ENCODE assay signal across 10 cellular contexts in genomic region chr2:96872591-96873349, GRCh38. TPM values are rescaled to one million over a fixed set of nuclear protein-coding genes. Genes with fewer than 3 reads are reported as not detected.
A peak's percentile ranks its signal among the peaks of the same experiment; 100 is the strongest.
DNase-seq lines count a peak whose midpoint lies in the region; ATAC-seq and TF ChIP-seq lines count a peak whose summit lies in the region.
"Had no signal": no experiment of that assay in that cellular context is flagged by ENCODE, and none has a peak within 500 bp of the region (broad histone marks: within the 10 kb centered on the region; RNA-seq: fewer than 3 reads in every experiment).

No MANE protein-coding gene starts in this region.

- DNase-seq in heart left ventricle (peak in 1 of 5 donors; percentile 41), Right ventricle myocardium superior (no peak), upper lobe of left lung (no peak), NCI-H69 (lab: John Stamatoyannopoulos, UW) (no peak), H9 (no peak)
- no peak for DNase-seq in effector memory CD8-positive, alpha-beta T cell
- no peak for DNase-seq in naive thymus-derived CD4-positive, alpha-beta T cell
- no peak for DNase-seq in stimulated activated CD4-positive, alpha-beta T cell treated with anti-CD3 and anti-CD28 coated beads, Interleukin-4, amount 100 ng/mL, for 1 hour
- DNase-seq: natural killer cell, NCI-H510A treated with DMSO at 0.1 percent for 48 hours had no signal

- no peaks in the 10 kb centered on the region for H3K9me3 Mint-ChIP-seq in effector memory CD8-positive, alpha-beta T cell
- no peaks in the 10 kb centered on the region for H3K9me3 Mint-ChIP-seq in naive thymus-derived CD4-positive, alpha-beta T cell
- H3K9me3 Mint-ChIP-seq in H9, result no peaks in the 10 kb centered on the region
- H3K9me3 Mint-ChIP-seq: natural killer cell had no signal

- H3K79me2 ChIP-seq in H9 (ENCODE audit: insufficient read depth, low read length), result peaks cover 2% of the 10 kb centered on the region; the same call in 1 of the 2 replicates

- no peak overlapping the region for H3K14ac ChIP-seq in H9 (ENCODE audit: insufficient read depth, low read length)

- peak overlapping the region; percentile 10 to 56 for H3K27ac Mint-ChIP-seq in effector memory CD8-positive, alpha-beta T cell
- peak overlapping the region in 6 of 9 donors; percentile 38 to 79 (median 58) for H3K27ac Mint-ChIP-seq in naive thymus-derived CD4-positive, alpha-beta T cell
- H3K27ac Mint-ChIP-seq in H9, result no peak overlapping the region
- H3K27ac Mint-ChIP-seq: natural killer cell had no signal

- 66 to 81% (median 73%) methylated on average over 14 of the region's 14 CpGs for WGBS in heart left ventricle, 4 donors
- WGBS in upper lobe of left lung, 2 donors, result 74 to 79% methylated on average over 14 of the region's 14 CpGs
- WGBS in H9 (ENCODE audit: extremely low coverage, insufficient read length, low lambda C conversion rate), result no CpG with 5 or more reads among the region's 14 CpGs

- H3K4me1 Mint-ChIP-seq in effector memory CD8-positive, alpha-beta T cell (ENCODE audit: low read depth in 2 of 2), result peaks cover 21 to 26% of the 10 kb centered on the region in 2 donors
- peaks cover 20 to 53% (median 41%) of the 10 kb centered on the region in 7 donors for H3K4me1 Mint-ChIP-seq in naive thymus-derived CD4-positive, alpha-beta T cell
- H3K4me1 Mint-ChIP-seq in H9, result peaks cover 47 to 59% of the 10 kb centered on the region in 2 experiments

- H3K4me3 Mint-ChIP-seq in effector memory CD8-positive, alpha-beta T cell, result no peak overlapping the region
- H3K4me3 Mint-ChIP-seq in naive thymus-derived CD4-positive, alpha-beta T cell, result peak overlapping the region in 1 of 10 donors; percentile 45
- peak overlapping the region in 1 of 2 experiments; percentile 23; a peak in 1 of 5 replicates for H3K4me3 Mint-ChIP-seq in H9
- H3K4me3 Mint-ChIP-seq: natural killer cell had no signal

- no peak overlapping the region for H2AFZ ChIP-seq in H9 (ENCODE audit: low read length)

- H2AK5ac ChIP-seq in H9 (ENCODE audit: insufficient read length, low read length), result no peak overlapping the region

- no peak overlapping the region for H2BK20ac ChIP-seq in H9 (ENCODE audit: low read depth, low read length, poor library complexity, severe bottlenecking)

- H4K91ac ChIP-seq in H9 (ENCODE audit: insufficient read length, low read depth, low read length), result no peak overlapping the region

- TF ChIP-seq CTCF in heart left ventricle (IDR thresholded peaks at IDR 0.05) (no peak), upper lobe of left lung (IDR thresholded peaks at IDR 0.05) (no peak), H9 (conservative IDR thresholded peaks at IDR 0.05) (no peak)

- ATAC-seq in heart left ventricle (no peak), Right ventricle myocardium superior (ENCODE audit: poor library complexity) (no peak), upper lobe of left lung (ENCODE audit: low FRiP score in 2 of 2) (no peak)
- ATAC-seq in effector memory CD8-positive, alpha-beta T cell (replicated peaks), result no peak
- no peak for ATAC-seq in naive thymus-derived CD4-positive, alpha-beta T cell
- ATAC-seq: natural killer cell had no signal

- H3K36me3 Mint-ChIP-seq in effector memory CD8-positive, alpha-beta T cell (ENCODE audit: insufficient read depth), result peaks cover 15% of the 10 kb centered on the region
- H3K36me3 Mint-ChIP-seq in naive thymus-derived CD4-positive, alpha-beta T cell, result peaks cover 0 to 1% (median 0%) of the 10 kb centered on the region in 5 donors
- peaks cover 0 to 5% (median 2%) of the 10 kb centered on the region in 3 experiments; a peak in 4 of 7 replicates for H3K36me3 Mint-ChIP-seq in H9 (ENCODE audit: insufficient read depth in 1 of 3, low read depth in 3 of 3)
- H3K36me3 Mint-ChIP-seq: natural killer cell had no signal

- H3K4me2 ChIP-seq in H9 (ENCODE audit: insufficient read depth, insufficient read length, low read length), result no peak overlapping the region

- intact Hi-C loops in heart left ventricle (cut with DNase I), result loop anchor here in 3 of 10 donors (5.0 kb wide), 2 partner anchors 35 to 40 kb away; no protein-coding TSS in a partner anchor
- intact Hi-C loops in Right ventricle myocardium superior (cut with DNase I), result no loop called here
- intact Hi-C loops in naive thymus-derived CD4-positive, alpha-beta T cell (cut with micrococcal nuclease), result no loop called here

- no peak overlapping the region for H3K4ac ChIP-seq in H9 (ENCODE audit: low read depth, low read length)

- no peak overlapping the region for H2BK15ac ChIP-seq in H9 (ENCODE audit: low read depth, low read length)

- no peak overlapping the region for H3K9ac ChIP-seq in H9 (ENCODE audit: extremely low read depth, insufficient read length, low read length)

- H4K20me1 ChIP-seq in H9 (ENCODE audit: control insufficient read depth, insufficient read depth, insufficient read length), result no peaks in the 10 kb centered on the region

- no peak for TF ChIP-seq EP300 in upper lobe of left lung (IDR thresholded peaks at IDR 0.05)

- H3K4me3 ChIP-seq in heart left ventricle (peak overlapping the region in 8 of 12 donors; percentile 2 to 37 (median 24)), upper lobe of left lung (no peak overlapping the region)
- H3K4me3 ChIP-seq in naive thymus-derived CD4-positive, alpha-beta T cell (ENCODE audit: low read length), result no peak overlapping the region

- no peak overlapping the region for H2BK12ac ChIP-seq in H9 (ENCODE audit: insufficient read length, low read depth, low read length)

- H3K23me2 ChIP-seq in H9 (ENCODE audit: insufficient read length, low read depth, low read length, poor library complexity, severe bottlenecking), result peaks cover 13% of the 10 kb centered on the region

- no peak overlapping the region for H2BK5ac ChIP-seq in H9 (ENCODE audit: insufficient read length, low read length)

- no peaks in the 10 kb centered on the region for H3K9me3 ChIP-seq in heart left ventricle
- H3K9me3 ChIP-seq in naive thymus-derived CD4-positive, alpha-beta T cell (ENCODE audit: control insufficient read depth in 2 of 3, low read length in 3 of 3), result no peaks in the 10 kb centered on the region
- no peaks in the 10 kb centered on the region for H3K9me3 ChIP-seq in upper lobe of left lung
- no peaks in the 10 kb centered on the region for H3K9me3 ChIP-seq in H9 (ENCODE audit: control insufficient read depth, low read depth, low read length)

- no peak overlapping the region for H3K23ac ChIP-seq in H9 (ENCODE audit: insufficient read length, low read depth, low read length)

- H4K8ac ChIP-seq in H9 (replicated peaks; ENCODE audit: insufficient read length, low read depth, low read length), result no peak overlapping the region

- peaks cover 3% of the 10 kb centered on the region for H3K79me1 ChIP-seq in H9 (ENCODE audit: insufficient read depth, low read depth, low read length, poor library complexity, severe bottlenecking)

- POLR2A ChIA-PET in naive thymus-derived CD4-positive, alpha-beta T cell (lab: Charles Lee), result interaction anchor here (0.5 to 4.0 kb wide), 8 partner anchors 10 to 98 kb away, joined by 3 to 17 read pairs (median 3); partner anchors contain the start of gene ANKRD39

- CTCF ChIA-PET in naive thymus-derived CD4-positive, alpha-beta T cell (lab: Charles Lee), result interaction anchor here (0.7 to 1.4 kb wide), 4 partner anchors 15 to 81 kb away, joined by 3 read pairs; partner anchors contain the start of gene ANKRD39

- no peaks in the 10 kb centered on the region for H3K27me3 Mint-ChIP-seq in effector memory CD8-positive, alpha-beta T cell
- peaks cover 0 to 15% (median 0%) of the 10 kb centered on the region in 5 donors for H3K27me3 Mint-ChIP-seq in naive thymus-derived CD4-positive, alpha-beta T cell
- H3K27me3 Mint-ChIP-seq in H9 (ENCODE audit: low read depth), result no peaks in the 10 kb centered on the region; the same call in 1 of the 2 replicates

- TF ChIP-seq POLR2A in heart left ventricle (IDR thresholded peaks at IDR 0.05), result no peak
- no peak for TF ChIP-seq POLR2A in upper lobe of left lung (IDR thresholded peaks at IDR 0.05)

- no peak overlapping the region for H2BK120ac ChIP-seq in H9 (ENCODE audit: low read depth, low read length, poor library complexity, severe bottlenecking)

- H4K5ac ChIP-seq in H9 (ENCODE audit: insufficient read length, low read depth, low read length), result no peak overlapping the region

- H3K27ac ChIP-seq in heart left ventricle (peak overlapping the region; percentile 68 to 100 (median 81)), upper lobe of left lung (peak overlapping the region; percentile 12 to 78 (median 49)), H9 (ENCODE audit: insufficient read length, low read depth, low read length) (no peak overlapping the region)
- H3K27ac ChIP-seq in naive thymus-derived CD4-positive, alpha-beta T cell (ENCODE audit: low read depth, low read length), result no peak overlapping the region

- H3K56ac ChIP-seq in H9 (ENCODE audit: insufficient read length, low read depth, low read length), result no peak overlapping the region

- H3K18ac ChIP-seq in H9 (ENCODE audit: insufficient read length, low read depth, low read length), result no peak overlapping the region

- H3T11ph ChIP-seq in H9 (ENCODE audit: low read length), result no peak overlapping the region

- H3K4me1 ChIP-seq in heart left ventricle, result peaks cover 3 to 60% (median 37%) of the 10 kb centered on the region in 12 donors
- H3K4me1 ChIP-seq in naive thymus-derived CD4-positive, alpha-beta T cell (ENCODE audit: control insufficient read depth in 2 of 2, insufficient read depth in 2 of 2, low read length in 2 of 2), result peaks cover 11 to 25% of the 10 kb centered on the region in 2 donors
- peaks cover 37 to 46% (median 39%) of the 10 kb centered on the region in 4 donors for H3K4me1 ChIP-seq in upper lobe of left lung
- no peaks in the 10 kb centered on the region; the same call in 1 of the 2 replicates for H3K4me1 ChIP-seq in H9 (ENCODE audit: insufficient read depth, low read length)

- H3K27me3 ChIP-seq in heart left ventricle (peaks cover 0 to 27% (median 0%) of the 10 kb centered on the region in 9 donors), upper lobe of left lung (peaks cover 0 to 8% (median 0%) of the 10 kb centered on the region in 4 donors), H9 (ENCODE audit: insufficient read depth, low read length) (no peaks in the 10 kb centered on the region)
- H3K27me3 ChIP-seq in naive thymus-derived CD4-positive, alpha-beta T cell (ENCODE audit: control insufficient read depth in 2 of 2, insufficient read depth in 2 of 2, low read length in 2 of 2), result no peaks in the 10 kb centered on the region

- H3K36me3 ChIP-seq in heart left ventricle (no peaks in the 10 kb centered on the region), upper lobe of left lung (no peaks in the 10 kb centered on the region)
- H3K36me3 ChIP-seq in naive thymus-derived CD4-positive, alpha-beta T cell (ENCODE audit: control insufficient read depth in 2 of 3, insufficient read depth in 3 of 3, low read length in 3 of 3), result no peaks in the 10 kb centered on the region

RNA-seq across cellular contexts. Expression of gene SEMA4C, which starts 2.9 kb away (rescaled TPM):
- 10 to 100 TPM; 15.6 to 29.6 (median 22.0) TPM for total RNA-seq in heart left ventricle
- 10 to 100 TPM; 11.7 to 17.0 TPM for polyA plus RNA-seq in heart left ventricle
- 18.2 TPM for total RNA-seq in Right ventricle myocardium superior
- total RNA-seq in naive thymus-derived CD4-positive, alpha-beta T cell, result 10 to 100 TPM; 33.5 to 74.7 (median 44.1) TPM
- 1 to 10 TPM; 3.1 to 5.1 TPM for polyA plus RNA-seq in naive thymus-derived CD4-positive, alpha-beta T cell
- total RNA-seq in upper lobe of left lung, result 10 to 100 TPM; 14.0 to 43.6 (median 24.2) TPM
- total RNA-seq in H9 (2021), result 81.6 and 87.2 TPM in 2 replicates

RNA-seq across cellular contexts. Expression of gene ANKRD39, which starts 15.0 kb away (rescaled TPM):
- total RNA-seq in heart left ventricle, result 10 to 100 TPM; 13.3 to 18.4 (median 16.8) TPM
- polyA plus RNA-seq in heart left ventricle, result 10 to 100 TPM; 18.3 to 33.4 TPM
- total RNA-seq in Right ventricle myocardium superior, result 14.6 TPM
- total RNA-seq in naive thymus-derived CD4-positive, alpha-beta T cell, result 10 to 100 TPM; 12.0 to 38.4 (median 16.4) TPM
- 10 to 100 TPM; 15.6 to 19.9 TPM for polyA plus RNA-seq in naive thymus-derived CD4-positive, alpha-beta T cell
- total RNA-seq in upper lobe of left lung, result 10 to 100 TPM in 3 of 6 donors, 1 to 10 TPM in 3; 7.1 to 13.6 (median 11.3) TPM
- total RNA-seq in H9 (2021), result 13.0 and 13.9 TPM in 2 replicates

RNA-seq across cellular contexts. Expression of gene ANKRD23, which starts 28.9 kb away (rescaled TPM):
- total RNA-seq in heart left ventricle (10 to 100 TPM in 2 of 9 donors, 1 to 10 TPM in 7; 2.3 to 23.6 (median 7.9) TPM), Right ventricle myocardium superior (10.6 TPM), upper lobe of left lung (10 to 100 TPM in 2 of 6 donors, 1 to 10 TPM in 4; 2.0 to 27.2 (median 2.8) TPM), H9 (2021) (2.3 and 2.4 TPM in 2 replicates)
- 10 to 100 TPM in 1 of 2 donors, under 1 TPM in 1; 0.96 to 26.7 TPM for polyA plus RNA-seq in heart left ventricle
- total RNA-seq in naive thymus-derived CD4-positive, alpha-beta T cell, result 10 to 100 TPM in 4 of 5 experiments, 1 to 10 TPM in 1; 9.4 to 19.8 (median 17.8) TPM
- polyA plus RNA-seq in naive thymus-derived CD4-positive, alpha-beta T cell, result under 1 TPM; 0.64 to 0.87 TPM

RNA-seq across cellular contexts. Expression of gene CNNM3, which starts 56.7 kb away (rescaled TPM):
- total RNA-seq in heart left ventricle, result 10 to 100 TPM in 6 of 9 donors, 1 to 10 TPM in 3; 6.6 to 17.7 (median 10.6) TPM
- 1 to 10 TPM; 5.1 to 7.1 TPM for polyA plus RNA-seq in heart left ventricle
- total RNA-seq in Right ventricle myocardium superior, result 13.5 TPM
- 10 to 100 TPM; 32.1 to 51.5 (median 44.6) TPM for total RNA-seq in naive thymus-derived CD4-positive, alpha-beta T cell
- 1 to 10 TPM; 4.0 to 5.8 TPM for polyA plus RNA-seq in naive thymus-derived CD4-positive, alpha-beta T cell
- 10 to 100 TPM; 17.2 to 52.4 (median 26.5) TPM for total RNA-seq in upper lobe of left lung
- 22.8 and 25.0 TPM in 2 replicates for total RNA-seq in H9 (2021)

Comparison
In these comparisons a context has a peak if more than half of its experiments do, and no peak if none do; other contexts are left out.
1. H3K27ac ChIP-seq: peak in heart left ventricle (12 of 12) and upper lobe of left lung (4 of 4); none in naive thymus-derived CD4-positive, alpha-beta T cell (single experiment) and H9 (single experiment).
2. H3K4me3 ChIP-seq: peak in heart left ventricle (8 of 12); none in naive thymus-derived CD4-positive, alpha-beta T cell (single experiment) and upper lobe of left lung (0 of 4).
3. H3K27ac Mint-ChIP-seq: peak in effector memory CD8-positive, alpha-beta T cell (2 of 2) and naive thymus-derived CD4-positive, alpha-beta T cell (6 of 9); none in H9 (0 of 3).